ENCODE assay signal across 19 cellular contexts in genomic region chr17:61391595-61392291, GRCh38. TPM values are rescaled to one million over a fixed set of nuclear protein-coding genes. Genes with fewer than 3 reads are reported as not detected.
DNase-seq lines count a peak whose midpoint lies in the region; ATAC-seq, FAIRE-seq and TF ChIP-seq lines count a peak whose summit lies in the region.
"Had no signal": no experiment of that assay in that cellular context is flagged by ENCODE, and none has a peak within 500 bp of the region (broad histone marks: within the 10 kb centered on the region; RNA-seq: fewer than 3 reads in every experiment).

No MANE protein-coding gene starts in this region.

- no peaks in the 10 kb centered on the region for H3K79me2 ChIP-seq in astrocyte (ENCODE audit: insufficient read depth, low read length)

- CTCF ChIA-PET in activated naive CD4-positive, alpha-beta T cell treated with anti-CD3 and anti-CD28 coated beads, Interleukin-2, amount 10 ng/mL, durations not matched to agents 7 days and 5 days (lab: Charles Lee) = interaction anchor here (0.5 to 3.4 kb wide), 6 partner anchors 17 to 672 kb away, joined by 3 to 17 read pairs (median 3); no protein-coding TSS in a partner anchor

- FAIRE-seq in astrocyte (lab: Jason Lieb, UNC) = no peak
- peak; percentile 46 for FAIRE-seq in urothelium cell line (lab: Jason Lieb, UNC)
- FAIRE-seq: GM12878, GM18507 had no signal

- H3K27me3 ChIP-seq in left ventricle myocardium inferior (ENCODE audit: low read depth) = peaks cover 39% of the 10 kb centered on the region
- H3K27me3 ChIP-seq in astrocyte (ENCODE audit: insufficient read depth, low read length) = peaks cover 6% of the 10 kb centered on the region

- H3K4me2 ChIP-seq in astrocyte (ENCODE audit: low read length) = no peak overlapping the region
- H3K4me2 ChIP-seq: BLaER1 treated with 17β-estradiol and CSF1 and Interleukin-3, amounts not matched to agents 10 nM and 100 nM had no signal

- H3K9me3 ChIP-seq in left ventricle myocardium inferior (replicated peaks) (no peaks in the 10 kb centered on the region), astrocyte (ENCODE audit: insufficient read depth, low read depth, low read length) (no peaks in the 10 kb centered on the region)

- H3K9me3 Mint-ChIP-seq in astrocyte (ENCODE audit: unreplicated experiment) (peaks cover 21% of the 10 kb centered on the region), mesothelial cell of epicardium (no peaks in the 10 kb centered on the region), natural killer cell (no peaks in the 10 kb centered on the region)
- no peaks in the 10 kb centered on the region for H3K9me3 Mint-ChIP-seq in activated naive CD4-positive, alpha-beta T cell treated with anti-CD3 and anti-CD28 coated beads, Interleukin-2, amount 10 ng/mL, durations not matched to agents 7 days and 5 days
- H3K9me3 Mint-ChIP-seq in activated naive CD8-positive, alpha-beta T cell treated with anti-CD3 and anti-CD28 coated beads, Interleukin-2, amount 50 U/mL, for 24 hours = no peaks in the 10 kb centered on the region
- H3K9me3 Mint-ChIP-seq: CD4-positive, CD25-positive, alpha-beta regulatory T cell had no signal

- H3K27me3 Mint-ChIP-seq in astrocyte (ENCODE audit: low read depth, unreplicated experiment) (peaks cover 62% of the 10 kb centered on the region), mesothelial cell of epicardium (ENCODE audit: low read depth) (no peaks in the 10 kb centered on the region), natural killer cell (ENCODE audit: low read depth in 2 of 2) (peaks cover 14 to 18% of the 10 kb centered on the region in 2 donors)
- peaks cover 74% of the 10 kb centered on the region for H3K27me3 Mint-ChIP-seq in activated naive CD4-positive, alpha-beta T cell treated with anti-CD3 and anti-CD28 coated beads, Interleukin-2, amount 10 ng/mL, durations not matched to agents 7 days and 5 days
- H3K27me3 Mint-ChIP-seq in activated naive CD8-positive, alpha-beta T cell treated with anti-CD3 and anti-CD28 coated beads, Interleukin-2, amount 50 U/mL, for 24 hours = peaks cover 20% of the 10 kb centered on the region

- H3K36me3 Mint-ChIP-seq in astrocyte (ENCODE audit: low read depth, unreplicated experiment) = peaks cover 4% of the 10 kb centered on the region
- H3K36me3 Mint-ChIP-seq in mesothelial cell of epicardium = peaks cover 13% of the 10 kb centered on the region
- no peaks in the 10 kb centered on the region for H3K36me3 Mint-ChIP-seq in activated naive CD4-positive, alpha-beta T cell treated with anti-CD3 and anti-CD28 coated beads, Interleukin-2, amount 10 ng/mL, durations not matched to agents 7 days and 5 days
- no peaks in the 10 kb centered on the region for H3K36me3 Mint-ChIP-seq in natural killer cell
- no peaks in the 10 kb centered on the region for H3K36me3 Mint-ChIP-seq in activated naive CD8-positive, alpha-beta T cell treated with anti-CD3 and anti-CD28 coated beads, Interleukin-2, amount 50 U/mL, for 24 hours (ENCODE audit: low read depth)

- H3K27ac ChIP-seq in left ventricle myocardium inferior (replicated peaks) (peak overlapping the region; percentile 62), astrocyte (ENCODE audit: low read depth, low read length) (no peak overlapping the region)
- H3K27ac ChIP-seq: BLaER1 treated with 17β-estradiol and CSF1 and Interleukin-3, amounts not matched to agents 10 nM and 100 nM; GM23248 had no signal

- H4K20me1 ChIP-seq in astrocyte (ENCODE audit: insufficient read depth, low read length) = no peaks in the 10 kb centered on the region

- H3K36me3 ChIP-seq in left ventricle myocardium inferior (no peaks in the 10 kb centered on the region), astrocyte (ENCODE audit: insufficient read depth, low read length) (no peaks in the 10 kb centered on the region)
- H3K36me3 ChIP-seq: BLaER1 treated with 17β-estradiol and CSF1 and Interleukin-3, amounts not matched to agents 10 nM and 100 nM had no signal

- H3K9ac ChIP-seq in astrocyte (ENCODE audit: low read length) = no peak overlapping the region
- H3K9ac ChIP-seq: BLaER1 treated with 17β-estradiol and CSF1 and Interleukin-3, amounts not matched to agents 10 nM and 100 nM; GM23248 had no signal

- H3K4me1 ChIP-seq in left ventricle myocardium inferior = peaks cover 19% of the 10 kb centered on the region
- H3K4me1 ChIP-seq in astrocyte (ENCODE audit: insufficient read depth, low read length) = peaks cover 6% of the 10 kb centered on the region

- peak overlapping the region; percentile 26 for H3K27ac Mint-ChIP-seq in astrocyte (ENCODE audit: unreplicated experiment)
- peak overlapping the region; percentile 73 for H3K27ac Mint-ChIP-seq in mesothelial cell of epicardium
- no peak overlapping the region for H3K27ac Mint-ChIP-seq in activated naive CD4-positive, alpha-beta T cell treated with anti-CD3 and anti-CD28 coated beads, Interleukin-2, amount 10 ng/mL, durations not matched to agents 7 days and 5 days
- no peak overlapping the region for H3K27ac Mint-ChIP-seq in natural killer cell
- H3K27ac Mint-ChIP-seq in activated naive CD8-positive, alpha-beta T cell treated with anti-CD3 and anti-CD28 coated beads, Interleukin-2, amount 50 U/mL, for 24 hours = no peak overlapping the region
- H3K27ac Mint-ChIP-seq: CD4-positive, CD25-positive, alpha-beta regulatory T cell had no signal

- no peak overlapping the region for H3K4me3 ChIP-seq in left ventricle myocardium inferior
- no peak overlapping the region for H3K4me3 ChIP-seq in astrocyte (ENCODE audit: insufficient read depth, low read depth, low read length)
- H3K4me3 ChIP-seq: BLaER1 treated with 17β-estradiol and CSF1 and Interleukin-3, amounts not matched to agents 10 nM and 100 nM; GM12878; GM23248 had no signal

- DNase-seq in left ventricle myocardium inferior (no peak), left ventricle myocardium superior (no peak), astrocyte (ENCODE audit: low read depth) (no peak), mesothelial cell of epicardium (ENCODE audit: low spot score in 2 of 2, unreplicated experiment in 2 of 2) (no peak), urothelium cell line (ENCODE audit: low spot score) (no peak), natural killer cell (no peak)
- no peak for DNase-seq in activated naive CD4-positive, alpha-beta T cell treated with anti-CD3 and anti-CD28 coated beads, Interleukin-2, amount 10 ng/mL, durations not matched to agents 7 days and 5 days
- DNase-seq in activated naive CD8-positive, alpha-beta T cell treated with anti-CD3 and anti-CD28 coated beads, Interleukin-2, amount 50 U/mL, for 24 hours = no peak
- DNase-seq: 8988T; AML-193; Calu3; CD4-positive, CD25-positive, alpha-beta regulatory T cell; DMS 273 treated with DMSO at 0.1 percent for 48 hours; DMS79; H7 had no signal

- H3K4me3 Mint-ChIP-seq in astrocyte (ENCODE audit: unreplicated experiment) = no peak overlapping the region
- no peak overlapping the region for H3K4me3 Mint-ChIP-seq in mesothelial cell of epicardium
- H3K4me3 Mint-ChIP-seq in activated naive CD4-positive, alpha-beta T cell treated with anti-CD3 and anti-CD28 coated beads, Interleukin-2, amount 10 ng/mL, durations not matched to agents 7 days and 5 days = no peak overlapping the region
- no peak overlapping the region for H3K4me3 Mint-ChIP-seq in natural killer cell
- H3K4me3 Mint-ChIP-seq in activated naive CD8-positive, alpha-beta T cell treated with anti-CD3 and anti-CD28 coated beads, Interleukin-2, amount 50 U/mL, for 24 hours = no peak overlapping the region
- H3K4me3 Mint-ChIP-seq: CD4-positive, CD25-positive, alpha-beta regulatory T cell had no signal

- ATAC-seq in left ventricle myocardium superior (no peak), natural killer cell (no peak)
- ATAC-seq in activated naive CD8-positive, alpha-beta T cell treated with anti-CD3 and anti-CD28 coated beads, Interleukin-2, amount 50 U/mL, for 24 hours = no peak
- ATAC-seq: GM12878 had no signal

- H3K4me1 Mint-ChIP-seq in astrocyte (ENCODE audit: low read depth, unreplicated experiment) (peaks cover 4% of the 10 kb centered on the region), mesothelial cell of epicardium (peaks cover 68% of the 10 kb centered on the region), natural killer cell (peaks cover 0 to 6% of the 10 kb centered on the region in 2 donors)
- H3K4me1 Mint-ChIP-seq in activated naive CD4-positive, alpha-beta T cell treated with anti-CD3 and anti-CD28 coated beads, Interleukin-2, amount 10 ng/mL, durations not matched to agents 7 days and 5 days = no peaks in the 10 kb centered on the region
- peaks cover 2% of the 10 kb centered on the region for H3K4me1 Mint-ChIP-seq in activated naive CD8-positive, alpha-beta T cell treated with anti-CD3 and anti-CD28 coated beads, Interleukin-2, amount 50 U/mL, for 24 hours

- TF ChIP-seq CTCF in left ventricle myocardium inferior (IDR thresholded peaks at IDR 0.05; ENCODE audit: borderline replicate concordance) = no peak
- no peak for TF ChIP-seq CTCF in astrocyte (IDR thresholded peaks at IDR 0.05; ENCODE audit: insufficient read depth, low read depth, low read length)
- no peak for TF ChIP-seq CTCF in mesothelial cell of epicardium (IDR thresholded peaks at IDR 0.05; ENCODE audit: unreplicated experiment)
- no peak for TF ChIP-seq CTCF in natural killer cell (IDR thresholded peaks at IDR 0.05)

- intact Hi-C loops in left ventricle myocardium inferior (cut with micrococcal nuclease) = no loop called here
- intact Hi-C loops in left ventricle myocardium superior (cut with micrococcal nuclease) = no loop called here
- intact Hi-C loops in natural killer cell (cut with micrococcal nuclease) = loop anchor here (2.0 to 5.0 kb wide), 2 partner anchors 389 to 669 kb away; no protein-coding TSS in a partner anchor

- H2AFZ ChIP-seq in astrocyte (ENCODE audit: low read depth, low read length) = no peak overlapping the region
- H2AFZ ChIP-seq: GM23248 had no signal

RNA-seq across cellular contexts. Expression of gene TBX2, which starts 7.9 kb away (rescaled TPM):
- total RNA-seq in left ventricle myocardium inferior = 8.2 TPM
- total RNA-seq in left ventricle myocardium superior = 9.1 TPM
- total RNA-seq in astrocyte = 0.50 and 0.53 TPM in 2 replicates
- 164 to 176 TPM (median 173 TPM) in 3 replicates for total RNA-seq in mesothelial cell of epicardium
- under 1 TPM in 2 of 3 donors, not detected in 1; 0.09 to 0.23 TPM for total RNA-seq in natural killer cell
- total RNA-seq: CD4-positive, CD25-positive, alpha-beta regulatory T cell; H7 had no signal

Comparison
In these comparisons a context has a peak if more than half of its experiments do, and no peak if none do; other contexts are left out.
1. H3K27ac Mint-ChIP-seq: peak in astrocyte (single experiment) and mesothelial cell of epicardium (single experiment); none in activated naive CD4-positive, alpha-beta T cell treated with anti-CD3 and anti-CD28 coated beads, Interleukin-2, amount 10 ng/mL, durations not matched to agents 7 days and 5 days (single experiment), natural killer cell (0 of 2) and activated naive CD8-positive, alpha-beta T cell treated with anti-CD3 and anti-CD28 coated beads, Interleukin-2, amount 50 U/mL, for 24 hours (single experiment).
2. RNA of gene TBX2, which starts 7.9 kb away (total RNA-seq): 164 to 176 TPM in mesothelial cell of epicardium; 9.1 TPM in left ventricle myocardium superior (single experiment), 8.2 TPM in left ventricle myocardium inferior (single experiment), 0.50 to 0.53 TPM in astrocyte and 0.09 to 0.23 TPM in natural killer cell; every median in the first group is over 10 times any median in the second.